In genomic region chr19:49031642-49032301, GRCh38 we compare ENCODE assay signal across 1 cellular context.
TF ChIP-seq lines count a peak whose summit lies in the region.

Gene CGB2, plus strand, starts transcription at chr19:49031890. Its CDS starts 206 bp downstream, at chr19:49032096.

TF ChIP-seq in K562, 482 proteins besides CTCF, POLR2A, EP300 and RAD21 (continued from another document):
- peak in 1 of 2 experiments; percentile 44 for TF ChIP-seq E2F6 (IDR thresholded peaks at IDR 0.05; ENCODE audit: borderline replicate concordance in 1 of 2, extremely low read depth in 1 of 2, insufficient read depth in 1 of 2, insufficient read length in 1 of 2, low read depth in 1 of 2, low read length in 1 of 2, poor library complexity in 1 of 2, severe bottlenecking in 1 of 2)
- 0 out of 2 replicates have a peak, but pooled peaks have one; percentile 16 for TF ChIP-seq ETV1 (tag; conservative IDR thresholded peaks at IDR 0.05; ENCODE audit: low read depth)
- peak; percentile 97 for TF ChIP-seq ATF7 (IDR thresholded peaks at IDR 0.05)
- peak; percentile 57 to 83 for TF ChIP-seq KDM1A (IDR thresholded peaks at IDR 0.05)
- peak; percentile 67 for TF ChIP-seq GTF3C2 (IDR thresholded peaks at IDR 0.05; ENCODE audit: borderline replicate concordance, extremely low read depth, insufficient read length)
- TF ChIP-seq ETV5 (CRISPR knock-in tag; IDR thresholded peaks at IDR 0.05; ENCODE audit: low read depth), result peak; percentile 33; the same call in 1 of the 2 replicates
- TF ChIP-seq JUND (IDR thresholded peaks at IDR 0.05; ENCODE audit: borderline replicate concordance, low read depth, low read length), result peak; percentile 73
- TF ChIP-seq JUND (tag; IDR thresholded peaks at IDR 0.05; ENCODE audit: borderline replicate concordance, low read depth, low read length), result peak; percentile 47; the same call in 1 of the 3 replicates
- peak; percentile 79 for TF ChIP-seq POLR3A (IDR thresholded peaks at IDR 0.05; ENCODE audit: borderline replicate concordance, extremely low read depth, insufficient read depth, insufficient read length)
- 0 out of 2 replicates have a peak, but pooled peaks have one; percentile 20 for TF ChIP-seq LCOR (CRISPR knock-in tag; IDR thresholded peaks at IDR 0.05)
- TF ChIP-seq ADNP (tag; IDR thresholded peaks at IDR 0.05), result 0 out of 2 replicates have a peak, but pooled peaks have one; percentile 41
- peak; percentile 45; the same call in 1 of the 2 replicates for TF ChIP-seq TFAP4 (CRISPR knock-in tag; IDR thresholded peaks at IDR 0.05; ENCODE audit: borderline replicate concordance)
- TF ChIP-seq CTBP1 (IDR thresholded peaks at IDR 0.05; ENCODE audit: borderline replicate concordance), result peak; percentile 91
- TF ChIP-seq CREM (IDR thresholded peaks at IDR 0.05; ENCODE audit: low read depth), result peak; percentile 89
- peak; percentile 79 for TF ChIP-seq SP1 (CRISPR knock-in tag; IDR thresholded peaks at IDR 0.05)
- TF ChIP-seq BHLHE40 (IDR thresholded peaks at IDR 0.05; ENCODE audit: low read length), result peak; percentile 52
- TF ChIP-seq POLR2H (tag; IDR thresholded peaks at IDR 0.05; ENCODE audit: low read depth), result peak; percentile 99
- TF ChIP-seq HINFP (tag; conservative IDR thresholded peaks at IDR 0.05; ENCODE audit: low read depth), result peak; percentile 64
- peak; percentile 76 for TF ChIP-seq NR2C1 (IDR thresholded peaks at IDR 0.05)
- TF ChIP-seq NR2C1 (tag; IDR thresholded peaks at IDR 0.05), result peak; percentile 59
- 0 out of 2 replicates have a peak, but pooled peaks have one; percentile 19 for TF ChIP-seq JUN (IDR thresholded peaks at IDR 0.05; ENCODE audit: borderline replicate concordance, low read depth, low read length)
- 0 out of 2 replicates have a peak, but pooled peaks have one; percentile 48 for TF ChIP-seq JUN (CRISPR knock-in tag; IDR thresholded peaks at IDR 0.05; ENCODE audit: borderline replicate concordance)
- peak; percentile 16; the same call in 1 of the 2 replicates for TF ChIP-seq HCFC1 (IDR thresholded peaks at IDR 0.05; ENCODE audit: low read depth, low read length)
- TF ChIP-seq MNT (conservative IDR thresholded peaks at IDR 0.05), result peak in 1 of 2 experiments; percentile 38; a peak in 1 of 4 replicates
- peak; percentile 48 for TF ChIP-seq BDP1 (IDR thresholded peaks at IDR 0.05; ENCODE audit: insufficient read depth, insufficient read length)
- TF ChIP-seq SRF (CRISPR knock-in tag; IDR thresholded peaks at IDR 0.05), result 0 out of 4 replicates have a peak, but pooled peaks of 1 of the 2 experiments have one; percentile 15
- TF ChIP-seq VEZF1 (CRISPR knock-in tag; IDR thresholded peaks at IDR 0.05), result peak; percentile 25; the same call in 1 of the 2 replicates
- TF ChIP-seq ESRRA (IDR thresholded peaks at IDR 0.05; ENCODE audit: borderline replicate concordance, low read depth), result peak; percentile 37; the same call in 1 of the 2 replicates
- TF ChIP-seq TBP (optimal IDR thresholded peaks at IDR 0.05; ENCODE audit: low read depth, low read length), result peak; percentile 96
- peak; percentile 34; the same call in 1 of the 2 replicates for TF ChIP-seq ZBTB17 (CRISPR knock-in tag; IDR thresholded peaks at IDR 0.05)
- peak; percentile 82 for TF ChIP-seq L3MBTL2 (IDR thresholded peaks at IDR 0.05)
- 0 out of 2 replicates have a peak, but pooled peaks have one; percentile 22 for TF ChIP-seq KLF16 (IDR thresholded peaks at IDR 0.05)
- TF ChIP-seq CTCFL (IDR thresholded peaks at IDR 0.05; ENCODE audit: borderline replicate concordance, insufficient read depth, low read depth, low read length, poor library complexity, severe bottlenecking), result peak; percentile 45
- peak; percentile 54 for TF ChIP-seq CREB1 (IDR thresholded peaks at IDR 0.05)
- TF ChIP-seq CREB1 (CRISPR knock-in tag; IDR thresholded peaks at IDR 0.05), result peak; percentile 89
- peak; percentile 49 for TF ChIP-seq ATF1 (CRISPR knock-in tag; IDR thresholded peaks at IDR 0.05)
- peak; percentile 95 for TF ChIP-seq ATF1 (tag; IDR thresholded peaks at IDR 0.05)
- peak; percentile 70; the same call in 1 of the 2 replicates for TF ChIP-seq HDAC2 (IDR thresholded peaks at IDR 0.05)
- TF ChIP-seq NRF1 (conservative IDR thresholded peaks at IDR 0.05 in 1 of 2, IDR thresholded peaks at IDR 0.05 in 1 of 2), result peak; percentile 71 to 78
- TF ChIP-seq CC2D1A (IDR thresholded peaks at IDR 0.05), result peak; percentile 68; the same call in 1 of the 2 replicates
- peak; percentile 37 for TF ChIP-seq RBM25 (IDR thresholded peaks at IDR 0.05; ENCODE audit: low read depth, low read length, severe bottlenecking)
TF ChIP-seq in K562: peak in this region for 52; not testable (repeated sequence) for 430.
